11 cellular contexts compared by ENCODE assay signal in genomic region chr1:244137725-244138124, GRCh38.
A peak's percentile ranks its signal among the peaks of the same experiment; 100 is the strongest.
DNase-seq lines count a peak whose midpoint lies in the region; ATAC-seq, FAIRE-seq and TF ChIP-seq lines count a peak whose summit lies in the region.
"Had no signal": no experiment of that assay in that cellular context is flagged by ENCODE, and none has a peak within 500 bp of the region (broad histone marks: within the 10 kb centered on the region; RNA-seq: fewer than 3 reads in every experiment).

No MANE protein-coding gene starts in this region.

- POLR2A ChIA-PET in naive thymus-derived CD8-positive, alpha-beta T cell (lab: Charles Lee): interaction anchor here (0.6 kb wide), 1 partner anchor 126 kb away, joined by 7 read pairs; no protein-coding TSS in a partner anchor

- H3K9me3 Mint-ChIP-seq in CD4-positive, CD25-positive, alpha-beta regulatory T cell: peaks cover 0 to 2% (median 0%) of the 10 kb centered on the region in 7 donors
- H3K9me3 Mint-ChIP-seq in IgD-negative memory B cell: peaks cover 0 to 3% (median 0%) of the 10 kb centered on the region in 3 donors
- H3K9me3 Mint-ChIP-seq in naive thymus-derived CD8-positive, alpha-beta T cell: no peaks in the 10 kb centered on the region

- H3K27me3 ChIP-seq in CD4-positive, CD25-positive, alpha-beta regulatory T cell (ENCODE audit: control insufficient read depth, insufficient read depth, low read length): peaks cover 15% of the 10 kb centered on the region
- H3K27me3 ChIP-seq in brain microvascular endothelial cell (replicated peaks): no peaks in the 10 kb centered on the region
- H3K27me3 ChIP-seq: ovary had no signal

- ATAC-seq in CD4-positive, CD25-positive, alpha-beta regulatory T cell (ENCODE audit: low read depth in 2 of 2): no peak
- ATAC-seq in naive thymus-derived CD8-positive, alpha-beta T cell: peak in 1 of 2 donors; percentile 55
- no peak for ATAC-seq in HG03354 (IDR thresholded peaks at IDR 0.05; ENCODE audit: poor library complexity, severe bottlenecking, unreplicated experiment)

- TF ChIP-seq CTCF in brain microvascular endothelial cell (IDR thresholded peaks at IDR 0.05; ENCODE audit: low read depth, low read length, missing control alignments): no peak

- FAIRE-seq in GM12891 (lab: Jason Lieb, UNC): no peak

- TF ChIP-seq POLR2A in GM12891 (IDR thresholded peaks at IDR 0.05; ENCODE audit: low read depth, low read length): no peak

- peak overlapping the region in 1 of 4 donors; percentile 57 for H3K4me3 Mint-ChIP-seq in CD4-positive, CD25-positive, alpha-beta regulatory T cell
- H3K4me3 Mint-ChIP-seq in IgD-negative memory B cell: peak overlapping the region in 3 of 4 donors; percentile 14 to 61 (median 58)
- peak overlapping the region; percentile 68 to 81 (median 74) for H3K4me3 Mint-ChIP-seq in naive thymus-derived CD8-positive, alpha-beta T cell

- H3K36me3 Mint-ChIP-seq in CD4-positive, CD25-positive, alpha-beta regulatory T cell: peaks cover 4% of the 10 kb centered on the region
- H3K36me3 Mint-ChIP-seq in IgD-negative memory B cell: no peaks in the 10 kb centered on the region
- no peaks in the 10 kb centered on the region for H3K36me3 Mint-ChIP-seq in naive thymus-derived CD8-positive, alpha-beta T cell

- H3K27ac ChIP-seq in CD4-positive, CD25-positive, alpha-beta regulatory T cell (ENCODE audit: insufficient read depth, low read length, poor library complexity, severe bottlenecking): no peak overlapping the region
- no peak overlapping the region for H3K27ac ChIP-seq in brain microvascular endothelial cell
- H3K27ac ChIP-seq: ovary, tibial artery, VCaP had no signal

- H3K36me3 ChIP-seq in CD4-positive, CD25-positive, alpha-beta regulatory T cell (ENCODE audit: control insufficient read depth, insufficient read depth, low read length): no peaks in the 10 kb centered on the region
- H3K36me3 ChIP-seq in brain microvascular endothelial cell (replicated peaks): no peaks in the 10 kb centered on the region
- H3K36me3 ChIP-seq: ovary, tibial artery had no signal

- H3K4me1 ChIP-seq in CD4-positive, CD25-positive, alpha-beta regulatory T cell (ENCODE audit: control insufficient read depth, insufficient read depth, low read length, poor library complexity, severe bottlenecking): no peaks in the 10 kb centered on the region
- H3K4me1 ChIP-seq: tibial artery had no signal

- H3K27me3 Mint-ChIP-seq in CD4-positive, CD25-positive, alpha-beta regulatory T cell: peaks cover 21% of the 10 kb centered on the region
- peaks cover 25% of the 10 kb centered on the region for H3K27me3 Mint-ChIP-seq in IgD-negative memory B cell
- peaks cover 6 to 17% (median 10%) of the 10 kb centered on the region in 5 donors for H3K27me3 Mint-ChIP-seq in naive thymus-derived CD8-positive, alpha-beta T cell

- H3K4me3 ChIP-seq in CD4-positive, CD25-positive, alpha-beta regulatory T cell (ENCODE audit: low read depth, low read length): peak overlapping the region; percentile 62
- no peak overlapping the region for H3K4me3 ChIP-seq in brain microvascular endothelial cell (ENCODE audit: low read depth, low read length)
- H3K4me3 ChIP-seq: ovary, tibial artery had no signal

- H3K9me3 ChIP-seq in CD4-positive, CD25-positive, alpha-beta regulatory T cell (ENCODE audit: control insufficient read depth in 2 of 2, low read length in 2 of 2): no peaks in the 10 kb centered on the region
- H3K9me3 ChIP-seq: ovary, tibial artery had no signal

- no peak overlapping the region for H3K27ac Mint-ChIP-seq in CD4-positive, CD25-positive, alpha-beta regulatory T cell
- H3K27ac Mint-ChIP-seq in IgD-negative memory B cell: no peak overlapping the region
- H3K27ac Mint-ChIP-seq in naive thymus-derived CD8-positive, alpha-beta T cell: peak overlapping the region in 2 of 10 donors; percentile 2 to 15

- in situ Hi-C loops in brain microvascular endothelial cell (cut with HindIII; ENCODE audit: low pct_ligation_motif_present, low sequenced_read_pairs): no loop called here

- peaks cover 0 to 7% (median 2%) of the 10 kb centered on the region in 4 donors for H3K4me1 Mint-ChIP-seq in CD4-positive, CD25-positive, alpha-beta regulatory T cell
- peaks cover 0 to 7% (median 4%) of the 10 kb centered on the region in 3 donors for H3K4me1 Mint-ChIP-seq in IgD-negative memory B cell
- H3K4me1 Mint-ChIP-seq in naive thymus-derived CD8-positive, alpha-beta T cell: peaks cover 9 to 18% (median 11%) of the 10 kb centered on the region in 4 donors

- peak in 1 of 3 donors; percentile 29 for DNase-seq in CD4-positive, CD25-positive, alpha-beta regulatory T cell
- DNase-seq in brain microvascular endothelial cell (peak; percentile 67), GM12891 (ENCODE audit: insufficient read length, low spot score) (no peak), NCI-H2029 (lab: John Stamatoyannopoulos, UW) (no peak)
- DNase-seq in naive thymus-derived CD8-positive, alpha-beta T cell: peak in 2 of 10 donors; percentile 15 to 22
- DNase-seq: amniotic stem cell, ovary, tibial artery had no signal

TF ChIP-seq in GM12891, 5 proteins besides CTCF, POLR2A, EP300 and RAD21:
- TF ChIP-seq PAX5 (IDR thresholded peaks at IDR 0.05; ENCODE audit: insufficient read depth, low read length, severe bottlenecking) (no peak), POU2F2 (IDR thresholded peaks at IDR 0.05; ENCODE audit: low read depth, low read length) (no peak), SPI1 (IDR thresholded peaks at IDR 0.05; ENCODE audit: low read depth, low read length) (no peak), POLR2AphosphoS5 (IDR thresholded peaks at IDR 0.05; ENCODE audit: low read depth, low read length) (no peak), TAF1 (IDR thresholded peaks at IDR 0.05; ENCODE audit: low read depth, low read length) (no peak)
TF ChIP-seq in GM12891: peak in this region for 0.
